18 cellular contexts compared by ENCODE assay signal in the genomic region with DNA sequence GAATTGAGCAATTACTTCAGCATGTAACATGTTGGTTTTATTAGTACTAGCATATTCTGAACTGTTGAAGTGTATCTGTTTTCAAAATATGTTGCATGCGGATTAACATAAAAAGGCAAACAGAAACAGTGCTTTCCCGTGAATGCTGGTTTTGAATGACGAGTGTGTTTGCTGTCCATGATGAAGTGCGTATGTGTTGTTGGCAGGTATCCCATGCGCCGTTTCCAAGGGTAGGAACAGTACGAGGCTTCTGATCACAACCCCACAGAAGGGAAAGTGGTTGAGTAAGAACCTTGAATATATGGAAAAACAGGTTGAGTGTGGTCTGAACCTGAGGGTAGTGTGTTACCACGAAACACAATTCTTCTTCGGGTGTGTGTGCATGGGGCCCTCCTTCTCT.
A peak's percentile ranks its signal among the peaks of the same experiment; 100 is the strongest.
DNase-seq lines count a peak whose midpoint lies in the region; ATAC-seq, FAIRE-seq and TF ChIP-seq lines count a peak whose summit lies in the region.
"Had no signal": no experiment of that assay in that cellular context is flagged by ENCODE, and none has a peak within 500 bp of the region (broad histone marks: within the 10 kb centered on the region; RNA-seq: fewer than 3 reads in every experiment).

No MANE protein-coding gene starts in this region.

- H3K4me3 ChIP-seq in AG09309 (ENCODE audit: control insufficient read depth, low read depth, low read length) (no peak overlapping the region), BJ (ENCODE audit: low read depth, low read length) (no peak overlapping the region), bronchial epithelial cell (ENCODE audit: low read depth, low read length) (no peak overlapping the region), foreskin fibroblast (ENCODE audit: low read depth in 1 of 2, low read length in 2 of 2) (no peak overlapping the region), coronary artery (no peak overlapping the region)
- H3K4me3 ChIP-seq: K562, SK-N-MC had no signal

- H3K27me3 ChIP-seq in BJ (ENCODE audit: control insufficient read depth, insufficient read depth, low read length) (no peaks in the 10 kb centered on the region), bronchial epithelial cell (ENCODE audit: control insufficient read depth, insufficient read depth, low read length) (no peaks in the 10 kb centered on the region)

- no peak for ATAC-seq in HG03521 (IDR thresholded peaks at IDR 0.05; ENCODE audit: unreplicated experiment)
- ATAC-seq: HCT116, K562 had no signal

- TF ChIP-seq CTCF in AG09309 (IDR thresholded peaks at IDR 0.05; ENCODE audit: control insufficient read depth, insufficient read depth, low read depth, low read length, missing control alignments): no peak
- no peak for TF ChIP-seq CTCF in BJ (IDR thresholded peaks at IDR 0.05; ENCODE audit: insufficient read depth, low read depth, low read length)
- no peak for TF ChIP-seq CTCF in bronchial epithelial cell (IDR thresholded peaks at IDR 0.05; ENCODE audit: insufficient read depth, low read length, severe bottlenecking)
- TF ChIP-seq CTCF in foreskin fibroblast (IDR thresholded peaks at IDR 0.05; ENCODE audit: low read depth, low read length): no peak
- no peak for TF ChIP-seq CTCF in coronary artery (IDR thresholded peaks at IDR 0.05)

- FAIRE-seq in bronchial epithelial cell (lab: Jason Lieb, UNC): no peak
- FAIRE-seq: G401.6, GM12891, K562 had no signal

- POLR2A ChIA-PET in BJ (lab: Charles Lee): no interaction called here

- no peaks in the 10 kb centered on the region for H3K36me3 ChIP-seq in BJ (ENCODE audit: control insufficient read depth, insufficient read depth, low read length)
- H3K36me3 ChIP-seq in bronchial epithelial cell (ENCODE audit: control insufficient read depth, insufficient read depth, low read length): no peaks in the 10 kb centered on the region

- CTCF ChIA-PET in BJ (lab: Yijun Ruan, JAX): no interaction called here

- H3K27ac ChIP-seq in coronary artery: no peak overlapping the region
- H3K27ac ChIP-seq: C4-2B, HL-60, SK-N-MC had no signal

- peak; percentile 29 for DNase-seq in AG09309 (ENCODE audit: low read depth)
- peak; percentile 6 for DNase-seq in BJ (ENCODE audit: low read depth)
- peak; percentile 53 for DNase-seq in bronchial epithelial cell (ENCODE audit: low read depth)
- peak; percentile 6 to 68 for DNase-seq in foreskin fibroblast
- DNase-seq in RPMI8226: no peak
- DNase-seq in coronary artery (ENCODE audit: low spot score): no peak
- DNase-seq: DMS79, NCI-H1694, NCI-H2171 treated with DMSO at 0.1 percent for 48 hours, NCI-H510A treated with DMSO at 0.1 percent for 48 hours had no signal

Comparison
In these comparisons a context has a peak if more than half of its experiments do, and no peak if none do; other contexts are left out.
1. DNase-seq: peak in AG09309 (single experiment), BJ (single experiment), bronchial epithelial cell (single experiment) and foreskin fibroblast (2 of 2); none in RPMI8226 (single experiment) and coronary artery (single experiment).